ENCODE assay signal across 8 cellular contexts in genomic region chr17:45160505-45161287, GRCh38. TPM values are rescaled to one million over a fixed set of nuclear protein-coding genes. Genes with fewer than 3 reads are reported as not detected.
A peak's percentile ranks its signal among the peaks of the same experiment; 100 is the strongest.
DNase-seq lines count a peak whose midpoint lies in the region; ATAC-seq, FAIRE-seq and TF ChIP-seq lines count a peak whose summit lies in the region.

No MANE protein-coding gene starts in this region.

- SMC1A ChIA-PET in GM12878 (lab: Charles Lee; ENCODE audit: uncharacterized antibody, unreplicated experiment) = interaction anchor here (0.6 to 6.4 kb wide), 11 partner anchors 10 to 250 kb away, joined by 3 to 114 read pairs (median 5); partner anchors contain the start of genes ACBD4 and HEXIM1

- no peak for TF ChIP-seq EP300 in GM12878 (IDR thresholded peaks at IDR 0.05; ENCODE audit: borderline replicate concordance in 1 of 2, control insufficient read depth in 1 of 2, low read depth in 2 of 2, low read length in 2 of 2)

- in situ Hi-C loops in Caki2 (cut with HindIII; ENCODE audit: low pct_unique_long_range_greater_than_20kb, low sequenced_read_pairs) (no loop called here), GM12878 (cut with MboI) (no loop called here)

- peak; percentile 74; the same call in 1 of the 2 replicates for TF ChIP-seq POLR2A in GM12878 (IDR thresholded peaks at IDR 0.05; ENCODE audit: low read depth, low read length)

- peak overlapping the region; percentile 95 for H3K4me3 ChIP-seq in Jurkat, Clone E6-1 (ENCODE audit: low read length)
- peak overlapping the region; percentile 86 for H3K4me3 ChIP-seq in GM12878
- peak overlapping the region; percentile 97 for H3K4me3 ChIP-seq in iPS-18c (ENCODE audit: insufficient read depth, low read depth, low read length)
- peak overlapping the region; percentile 84 to 99 for H3K4me3 ChIP-seq in small intestine (ENCODE audit: low read depth in 1 of 2, low read length in 2 of 2)

- RAD21 ChIA-PET in GM12878 (lab: Charles Lee; ENCODE audit: unreplicated experiment) = interaction anchor here (0.7 to 4.7 kb wide), 10 partner anchors 11 to 156 kb away, joined by 3 to 100 read pairs (median 4); partner anchors contain the start of genes ACBD4, HEXIM1 and MAP3K14

- H3K4me1 ChIP-seq in GM12878 (ENCODE audit: control insufficient read depth, insufficient read depth, low read length) (peaks cover 8% of the 10 kb centered on the region), small intestine (ENCODE audit: control insufficient read depth in 2 of 2, insufficient read depth in 1 of 2, low read depth in 1 of 2, low read length in 1 of 2) (peaks cover 2 to 5% of the 10 kb centered on the region in 2 donors)

- peaks cover 40% of the 10 kb centered on the region for H3K79me2 ChIP-seq in GM12878 (ENCODE audit: control insufficient read depth, insufficient read depth, low read length)

- BruUV-seq in GM12878 (replicated peaks; lab: Mats Ljungman, UMichigan) = TSS peak; percentile 77

- TF ChIP-seq CTCF in GM12878 (IDR thresholded peaks at IDR 0.05 in 2 of 3, conservative IDR thresholded peaks at IDR 0.05 in 1 of 3; ENCODE audit: control insufficient read depth in 2 of 3, extremely low read depth in 1 of 3, insufficient read depth in 1 of 3, low read depth in 3 of 3, low read length in 3 of 3) = peak in 1 of 3 experiments; percentile 26; a peak in 1 of 6 replicates

- peak overlapping the region; percentile 100 for H3K9ac ChIP-seq in GM12878 (ENCODE audit: control insufficient read depth, insufficient read depth, low read length)

- FAIRE-seq in GM12878 (lab: Jason Lieb, UNC) = no peak
- no peak for FAIRE-seq in small intestine (lab: Jason Lieb, UNC)

- H3K27ac ChIP-seq in GM12878 (ENCODE audit: control insufficient read depth, insufficient read depth) (peak overlapping the region; percentile 98), small intestine (ENCODE audit: low read depth in 1 of 2, low read length in 1 of 2) (peak overlapping the region; percentile 97 to 100)

- WGBS in GM12878 (ENCODE audit: insufficient coverage, insufficient replicate concordance, low lambda C conversion rate, missing lambda C conversion rate) = under 1% methylated on average over 44 of the region's 47 CpGs
- WGBS in small intestine, 3 donors = 0% methylated on average over 44 to 47 of the region's 47 CpGs

- POLR2A ChIA-PET in GM12878 (lab: Charles Lee) = interaction anchor here (0.6 to 6.6 kb wide), 13 partner anchors 10 to 1001 kb away, joined by 3 to 239 read pairs (median 4); partner anchors contain the start of gene HEXIM1

- DNase-seq in Caki2 (ENCODE audit: low read depth) = peak; percentile 67
- no peak for DNase-seq in Jurkat, Clone E6-1 (ENCODE audit: low read depth, low spot score)
- peak in 3 of 5 donors; percentile 41 to 55 (median 53) for DNase-seq in T-helper 1 cell
- DNase-seq in GM12878 (ENCODE audit: low read depth, low spot score) = no peak
- DNase-seq in small intestine = peak; percentile 58
- DNase-seq in middle frontal gyrus (ENCODE audit: extremely low spot score, low spot score) = no peak

- no peaks in the 10 kb centered on the region for H4K20me1 ChIP-seq in GM12878 (ENCODE audit: control insufficient read depth, insufficient read depth)

- intact Hi-C loops in GM12878 (cut with micrococcal nuclease; ENCODE audit: unreplicated experiment) = loop anchor here (1.0 kb wide), 1 partner anchor 12 kb away; the partner anchor contains the start of gene HEXIM1

- H3K27me3 ChIP-seq in GM12878 (replicated peaks in 1 of 2; ENCODE audit: control insufficient read depth in 2 of 2, insufficient read depth in 2 of 2, low read length in 1 of 2) (no peaks in the 10 kb centered on the region), small intestine (ENCODE audit: control insufficient read depth in 2 of 2, insufficient read depth in 2 of 2, low read length in 2 of 2) (no peaks in the 10 kb centered on the region)

- no peaks in the 10 kb centered on the region for H3K36me3 ChIP-seq in GM12878 (ENCODE audit: control insufficient read depth in 2 of 2, insufficient read depth in 2 of 2, low read length in 1 of 2)
- H3K36me3 ChIP-seq in small intestine (ENCODE audit: control insufficient read depth in 2 of 2, insufficient read depth in 2 of 2, low read length in 2 of 2) = no peaks in the 10 kb centered on the region

- CTCF ChIA-PET in GM12878 (lab: Yijun Ruan, JAX) = interaction anchor here (0.8 to 7.4 kb wide), 11 partner anchors 10 to 381 kb away, joined by 3 to 199 read pairs (median 5); partner anchors contain the start of genes ACBD4 and HEXIM1

- H3K4me2 ChIP-seq in GM12878 (ENCODE audit: control insufficient read depth, insufficient read depth) = peak overlapping the region; percentile 85

- peak overlapping the region; percentile 30; the same call in 1 of the 2 replicates for H2AFZ ChIP-seq in GM12878 (ENCODE audit: control insufficient read depth, low read depth, low read length)

- no peak for TF ChIP-seq RAD21 in GM12878 (IDR thresholded peaks at IDR 0.05; ENCODE audit: insufficient read depth, low read depth, low read length)

- ATAC-seq in GM21526 (IDR thresholded peaks at IDR 0.05; ENCODE audit: low FRiP score, unreplicated experiment) = peak; percentile 17
- peak; percentile 52 for ATAC-seq in GM12878

- no peaks in the 10 kb centered on the region for H3K9me3 ChIP-seq in GM12878 (replicated peaks; ENCODE audit: control insufficient read depth, insufficient read depth, low read length)
- H3K9me3 ChIP-seq in iPS-18c (ENCODE audit: control insufficient read depth, insufficient read depth, low read length) = no peaks in the 10 kb centered on the region
- no peaks in the 10 kb centered on the region for H3K9me3 ChIP-seq in small intestine (ENCODE audit: control insufficient read depth, low read depth)

RNA-seq across cellular contexts. Expression of gene HEXIM2, which starts 1.0 kb away (rescaled TPM):
- total RNA-seq in Caki2 (2014; rRNA removed; shearing (Covaris generic); ENCODE audit: low replicate concordance) = 36.7 and 53.4 TPM in 2 replicates
- polyA plus RNA-seq in Jurkat, Clone E6-1 (2012; ENCODE audit: insufficient read depth, insufficient read length) = 3.1 TPM
- 3.0 TPM in 2 replicates for total RNA-seq in GM12878 (2013; cell fraction: nucleolus; rRNA removed)
- total RNA-seq in GM12878 (2014; rRNA removed) (8.3 and 8.7 TPM in 2 replicates), GM12878 (2014; rRNA removed; fragmentation: Illumina TruSeq; extraction: Trizol) (4.8 and 5.1 TPM in 2 replicates), GM12878 (2021) (7.6 and 9.7 TPM in 2 replicates)
- polyA plus RNA-seq in GM12878 (2011; ENCODE audit: low read depth) = 3.6 TPM
- polyA plus RNA-seq in GM12878 (2011; rRNA removed) (4.3 and 5.8 TPM in 2 replicates), GM12878 (2014; fragmentation: Illumina TruSeq; extraction: Trizol) (0.87 and 4.9 TPM in 2 replicates), GM12878 (2014; fragmentation: Nextera tagmentation; extraction: Ambion mirVana) (under 1 TPM; 0.10 to 0.22 TPM), GM12878 (2014; rRNA removed) (7.1 and 12.5 TPM in 2 replicates), GM12878 (2016; fragmentation: Nextera tagmentation; extraction: Ambion mirVana) (10 to 100 TPM in 1 of 2 experiments, 1 to 10 TPM in 1; 9.7 to 10.3 TPM), small intestine (10 to 100 TPM; 11.2 to 13.3 (median 13.0) TPM)
- 9.7 and 12.0 TPM in 2 replicates for polyA plus RNA-seq in GM12878 (2011; cell fraction: cytosol; rRNA removed)
- 6.9 and 8.7 TPM in 2 replicates for polyA plus RNA-seq in GM12878 (2011; cell fraction: nucleus; rRNA removed)
- polyA plus RNA-seq in GM12878 (2012) = 8.8 and 9.2 TPM in 2 replicates
- 4.2 and 9.8 TPM in 2 replicates for polyA minus RNA-seq in GM12878 (2011; rRNA and poly(A)+ RNA removed)
- 3.3 and 3.4 TPM in 2 replicates for polyA minus RNA-seq in GM12878 (2011; cell fraction: cytosol; rRNA and poly(A)+ RNA removed)
- 1.6 and 3.1 TPM in 2 replicates for polyA minus RNA-seq in GM12878 (2011; cell fraction: nucleus; rRNA and poly(A)+ RNA removed)

RNA-seq across cellular contexts. Expression of gene HEXIM1, which starts 12.4 kb away (rescaled TPM):
- 11.6 and 13.0 TPM in 2 replicates for total RNA-seq in Caki2 (2014; rRNA removed; shearing (Covaris generic); ENCODE audit: low replicate concordance)
- 27.6 TPM for polyA plus RNA-seq in Jurkat, Clone E6-1 (2012; ENCODE audit: insufficient read depth, insufficient read length)
- total RNA-seq in GM12878 (2013; cell fraction: nucleolus; rRNA removed) = 5.6 and 6.3 TPM in 2 replicates
- 12.2 and 13.4 TPM in 2 replicates for total RNA-seq in GM12878 (2014; rRNA removed)
- 4.4 and 4.7 TPM in 2 replicates for total RNA-seq in GM12878 (2014; rRNA removed; fragmentation: Illumina TruSeq; extraction: Trizol)
- 23.9 and 24.1 TPM in 2 replicates for total RNA-seq in GM12878 (2021)
- polyA plus RNA-seq in GM12878 (2011; ENCODE audit: low read depth) = 13.4 TPM
- polyA plus RNA-seq in GM12878 (2011; rRNA removed) = 7.3 and 8.8 TPM in 2 replicates
- 7.9 and 9.4 TPM in 2 replicates for polyA plus RNA-seq in GM12878 (2011; cell fraction: cytosol; rRNA removed)
- 9.7 and 14.2 TPM in 2 replicates for polyA plus RNA-seq in GM12878 (2011; cell fraction: nucleus; rRNA removed)
- polyA plus RNA-seq in GM12878 (2012) = 18.6 and 27.4 TPM in 2 replicates
- polyA plus RNA-seq in GM12878 (2014; fragmentation: Illumina TruSeq; extraction: Trizol) = 9.9 and 16.0 TPM in 2 replicates
- polyA plus RNA-seq in GM12878 (2014; fragmentation: Nextera tagmentation; extraction: Ambion mirVana) = 1 to 10 TPM; 1.9 to 2.1 TPM
- polyA plus RNA-seq in GM12878 (2014; rRNA removed) = 17.2 and 19.4 TPM in 2 replicates
- 1 to 10 TPM; 8.3 to 9.3 TPM for polyA plus RNA-seq in GM12878 (2016; fragmentation: Nextera tagmentation; extraction: Ambion mirVana)
- 2.5 and 4.7 TPM in 2 replicates for polyA minus RNA-seq in GM12878 (2011; rRNA and poly(A)+ RNA removed)
- 4.3 and 5.0 TPM in 2 replicates for polyA minus RNA-seq in GM12878 (2011; cell fraction: cytosol; rRNA and poly(A)+ RNA removed)
- 5.4 and 10.4 TPM in 2 replicates for polyA minus RNA-seq in GM12878 (2011; cell fraction: nucleus; rRNA and poly(A)+ RNA removed)
- 10 to 100 TPM; 17.5 to 51.7 (median 46.5) TPM for polyA plus RNA-seq in small intestine

RNA-seq across cellular contexts. Expression of gene ACBD4, which starts 25.2 kb away (rescaled TPM):
- 7.8 and 16.7 TPM in 2 replicates for total RNA-seq in Caki2 (2014; rRNA removed; shearing (Covaris generic); ENCODE audit: low replicate concordance)
- 9.0 TPM for polyA plus RNA-seq in Jurkat, Clone E6-1 (2012; ENCODE audit: insufficient read depth, insufficient read length)
- 14.7 and 14.8 TPM in 2 replicates for total RNA-seq in GM12878 (2013; cell fraction: nucleolus; rRNA removed)
- total RNA-seq in GM12878 (2014; rRNA removed) (8.1 and 10.2 TPM in 2 replicates), GM12878 (2014; rRNA removed; fragmentation: Illumina TruSeq; extraction: Trizol) (5.4 and 5.7 TPM in 2 replicates), GM12878 (2021) (10.0 and 10.1 TPM in 2 replicates)
- 2.2 TPM for polyA plus RNA-seq in GM12878 (2011; ENCODE audit: low read depth)
- polyA plus RNA-seq in GM12878 (2011; rRNA removed) (4.4 and 6.5 TPM in 2 replicates), GM12878 (2014; fragmentation: Illumina TruSeq; extraction: Trizol) (4.5 and 5.7 TPM in 2 replicates), GM12878 (2014; fragmentation: Nextera tagmentation; extraction: Ambion mirVana) (under 1 TPM; 0.20 to 0.27 TPM), GM12878 (2014; rRNA removed) (13.8 and 17.6 TPM in 2 replicates), GM12878 (2016; fragmentation: Nextera tagmentation; extraction: Ambion mirVana) (1 to 10 TPM; 7.2 to 9.9 TPM), small intestine (100 to 1,000 TPM in 2 of 3 donors, 10 to 100 TPM in 1; 21.1 to 184 (median 165) TPM)
- polyA plus RNA-seq in GM12878 (2011; cell fraction: cytosol; rRNA removed) = 6.3 and 10.3 TPM in 2 replicates
- 28.8 and 29.4 TPM in 2 replicates for polyA plus RNA-seq in GM12878 (2011; cell fraction: nucleus; rRNA removed)
- 10.5 and 11.0 TPM in 2 replicates for polyA plus RNA-seq in GM12878 (2012)
- 2.6 and 6.4 TPM in 2 replicates for polyA minus RNA-seq in GM12878 (2011; rRNA and poly(A)+ RNA removed)
- polyA minus RNA-seq in GM12878 (2011; cell fraction: cytosol; rRNA and poly(A)+ RNA removed) = 2.5 and 4.0 TPM in 2 replicates
- polyA minus RNA-seq in GM12878 (2011; cell fraction: nucleus; rRNA and poly(A)+ RNA removed) = 11.6 and 15.2 TPM in 2 replicates

RNA-seq across cellular contexts. Expression of gene PLCD3, which starts 28.4 kb away (rescaled TPM):
- total RNA-seq in Caki2 (2014; rRNA removed; shearing (Covaris generic); ENCODE audit: low replicate concordance) = 74.9 and 164 TPM in 2 replicates
- 10.3 TPM for polyA plus RNA-seq in Jurkat, Clone E6-1 (2012; ENCODE audit: insufficient read depth, insufficient read length)
- 0.12 and 1.5 TPM in 2 replicates for total RNA-seq in GM12878 (2013; cell fraction: nucleolus; rRNA removed)
- total RNA-seq in GM12878 (2014; rRNA removed) (0.45 and 0.76 TPM in 2 replicates), GM12878 (2014; rRNA removed; fragmentation: Illumina TruSeq; extraction: Trizol) (0.28 and 0.36 TPM in 2 replicates), GM12878 (2021) (1.6 and 2.4 TPM in 2 replicates)
- not detected for polyA plus RNA-seq in GM12878 (2011; ENCODE audit: low read depth)
- polyA plus RNA-seq in GM12878 (2011; rRNA removed) (0.52 and 1.2 TPM in 2 replicates), GM12878 (2014; fragmentation: Illumina TruSeq; extraction: Trizol) (0.03 and 1.6 TPM in 2 replicates), GM12878 (2014; fragmentation: Nextera tagmentation; extraction: Ambion mirVana) (under 1 TPM; 0.02 to 0.04 TPM), GM12878 (2014; rRNA removed) (1.2 and 1.6 TPM in 2 replicates), GM12878 (2016; fragmentation: Nextera tagmentation; extraction: Ambion mirVana) (under 1 TPM; 0.13 to 0.43 TPM), small intestine (10 to 100 TPM in 2 of 3 donors, 1 to 10 TPM in 1; 7.8 to 11.9 (median 10.5) TPM)
- polyA plus RNA-seq in GM12878 (2011; cell fraction: cytosol; rRNA removed) = 0.99 and 1.9 TPM in 2 replicates
- polyA plus RNA-seq in GM12878 (2011; cell fraction: nucleus; rRNA removed) = 1.6 and 2.0 TPM in 2 replicates
- polyA plus RNA-seq in GM12878 (2012) = 0.41 and 0.88 TPM in 2 replicates
- polyA minus RNA-seq in GM12878 (2011; rRNA and poly(A)+ RNA removed) = 1.5 and 4.4 TPM in 2 replicates
- polyA minus RNA-seq in GM12878 (2011; cell fraction: cytosol; rRNA and poly(A)+ RNA removed) = 2.7 and 3.5 TPM in 2 replicates
- polyA minus RNA-seq in GM12878 (2011; cell fraction: nucleus; rRNA and poly(A)+ RNA removed) = 0.60 and 1.1 TPM in 2 replicates

Comparison
In these comparisons a context has a peak if more than half of its experiments do, and no peak if none do; other contexts are left out.
1. DNase-seq: peak in Caki2 (single experiment), T-helper 1 cell (3 of 5) and small intestine (single experiment); none in Jurkat, Clone E6-1 (single experiment), GM12878 (single experiment) and middle frontal gyrus (single experiment).
2. Peak in every context shown above with its lines, with median percentiles within 50 percentile points of each other: H3K4me3 ChIP-seq.